In genomic region chr2:230879271-230879882, GRCh38 we compare ENCODE assay signal across 17 cellular contexts. TPM values are rescaled to one million over a fixed set of nuclear protein-coding genes. Genes with fewer than 3 reads are reported as not detected.
DNase-seq lines count a peak whose midpoint lies in the region; TF ChIP-seq lines count a peak whose summit lies in the region.
"Had no signal": no experiment of that assay in that cellular context is flagged by ENCODE, and none has a peak within 500 bp of the region (broad histone marks: within the 10 kb centered on the region; RNA-seq: fewer than 3 reads in every experiment).

No MANE protein-coding gene starts in this region.

- peaks cover 18 to 54% (median 46%) of the 10 kb centered on the region in 6 donors for H3K4me1 ChIP-seq in spleen
- H3K4me1 ChIP-seq: gastroesophageal sphincter, right lobe of liver had no signal

- peaks cover 15% of the 10 kb centered on the region for H3K4me1 Mint-ChIP-seq in activated naive CD4-positive, alpha-beta T cell treated with anti-CD3 and anti-CD28 coated beads, Interleukin-2, amount 50 U/mL, for 24 hours
- peaks cover 29 to 36% of the 10 kb centered on the region in 2 donors for H3K4me1 Mint-ChIP-seq in immature natural killer cell

- DNase-seq in activated naive CD4-positive, alpha-beta T cell treated with Interleukin-2 at 50 U/mL for 16 hours, result no peak
- DNase-seq in NCI-H510A (lab: John Stamatoyannopoulos, UW) (peak; percentile 67), immature natural killer cell (no peak), spleen (peak; percentile 40), SKM-1 (lab: John Stamatoyannopoulos, UW; ENCODE audit: unreplicated experiment) (no peak), NCI-H1694 (lab: John Stamatoyannopoulos, UW) (no peak), hypothalamus (lab: John Stamatoyannopoulos, UW) (no peak)
- DNase-seq: activated T-cell treated with anti-CD3 and anti-CD28 coated beads, Interleukin-2, amount 50 U/mL, for 24 hours; GM23248; kidney glomerular epithelial cell had no signal

- peaks cover 3% of the 10 kb centered on the region for H3K36me3 Mint-ChIP-seq in activated naive CD4-positive, alpha-beta T cell treated with anti-CD3 and anti-CD28 coated beads, Interleukin-2, amount 50 U/mL, for 24 hours
- H3K36me3 Mint-ChIP-seq in immature natural killer cell, result no peaks in the 10 kb centered on the region

- no peaks in the 10 kb centered on the region for H3K9me3 ChIP-seq in spleen
- H3K9me3 ChIP-seq: gastroesophageal sphincter, right lobe of liver had no signal

- 62 to 72% (median 70%) methylated on average over 11 of the region's 11 CpGs for WGBS in spleen, 5 donors

- peak overlapping the region in 1 of 8 donors; percentile 73 for H3K27ac ChIP-seq in spleen
- H3K27ac ChIP-seq: gastroesophageal sphincter, GM23248, right lobe of liver had no signal

- H3K27me3 Mint-ChIP-seq in activated naive CD4-positive, alpha-beta T cell treated with anti-CD3 and anti-CD28 coated beads, Interleukin-2, amount 50 U/mL, for 24 hours, result no peaks in the 10 kb centered on the region
- H3K27me3 Mint-ChIP-seq in immature natural killer cell (ENCODE audit: low read depth in 3 of 3), result peaks cover 26 to 44% (median 38%) of the 10 kb centered on the region in 3 donors
- H3K27me3 Mint-ChIP-seq: activated T-cell treated with anti-CD3 and anti-CD28 coated beads, Interleukin-2, amount 50 U/mL, for 24 hours; stimulated activated naive CD8-positive, alpha-beta T cell treated with anti-CD3 and anti-CD28 coated beads, Interleukin-15, amount 100 ng/mL, for 72 hours had no signal

- TF ChIP-seq CTCF in spleen (IDR thresholded peaks at IDR 0.05 in 8 of 11, conservative IDR thresholded peaks at IDR 0.05 in 3 of 11), result no peak

- H3K27me3 ChIP-seq in spleen (replicated peaks in 1 of 7), result no peaks in the 10 kb centered on the region
- H3K27me3 ChIP-seq: gastroesophageal sphincter, right lobe of liver had no signal

- H3K4me3 Mint-ChIP-seq in activated naive CD4-positive, alpha-beta T cell treated with anti-CD3 and anti-CD28 coated beads, Interleukin-2, amount 50 U/mL, for 24 hours, result no peak overlapping the region
- peak overlapping the region in 1 of 5 donors; percentile 61 for H3K4me3 Mint-ChIP-seq in immature natural killer cell
- H3K4me3 Mint-ChIP-seq: activated T-cell treated with anti-CD3 and anti-CD28 coated beads, Interleukin-2, amount 50 U/mL, for 24 hours; stimulated activated naive CD8-positive, alpha-beta T cell treated with anti-CD3 and anti-CD28 coated beads, Interleukin-15, amount 100 ng/mL, for 72 hours had no signal

- intact Hi-C loops in spleen (cut with DNase I; ENCODE audit: low total_unique reads), result no loop called here

- H3K9me3 Mint-ChIP-seq in activated naive CD4-positive, alpha-beta T cell treated with anti-CD3 and anti-CD28 coated beads, Interleukin-2, amount 50 U/mL, for 24 hours, result no peaks in the 10 kb centered on the region
- no peaks in the 10 kb centered on the region for H3K9me3 Mint-ChIP-seq in immature natural killer cell
- H3K9me3 Mint-ChIP-seq: activated T-cell treated with anti-CD3 and anti-CD28 coated beads, Interleukin-2, amount 50 U/mL, for 24 hours; stimulated activated naive CD8-positive, alpha-beta T cell treated with anti-CD3 and anti-CD28 coated beads, Interleukin-15, amount 100 ng/mL, for 72 hours had no signal

- peaks cover 0 to 54% (median 17%) of the 10 kb centered on the region in 6 donors for H3K36me3 ChIP-seq in spleen
- H3K36me3 ChIP-seq: right lobe of liver had no signal

- no peak overlapping the region for H3K4me3 ChIP-seq in spleen
- H3K4me3 ChIP-seq: gastroesophageal sphincter, GM23248, right lobe of liver had no signal

- peak overlapping the region; percentile 51 for H3K27ac Mint-ChIP-seq in activated naive CD4-positive, alpha-beta T cell treated with anti-CD3 and anti-CD28 coated beads, Interleukin-2, amount 50 U/mL, for 24 hours
- peak overlapping the region in 4 of 6 donors; percentile 53 to 85 (median 79) for H3K27ac Mint-ChIP-seq in immature natural killer cell
- H3K27ac Mint-ChIP-seq: activated T-cell treated with anti-CD3 and anti-CD28 coated beads, Interleukin-2, amount 50 U/mL, for 24 hours; stimulated activated naive CD8-positive, alpha-beta T cell treated with anti-CD3 and anti-CD28 coated beads, Interleukin-15, amount 100 ng/mL, for 72 hours had no signal

- no peak for TF ChIP-seq POLR2A in spleen (IDR thresholded peaks at IDR 0.05)

RNA-seq across cellular contexts. Expression of gene ITM2C, which starts 14.6 kb away (rescaled TPM):
- polyA plus RNA-seq in immature natural killer cell (10 to 100 TPM in 2 of 3 donors, 1 to 10 TPM in 1; 5.3 to 23.7 (median 16.9) TPM), spleen (100 to 1,000 TPM in 2 of 3 donors, 10 to 100 TPM in 1; 97.5 to 148 (median 108) TPM)
- 100 to 1,000 TPM in 2 of 7 donors, 10 to 100 TPM in 5; 58.5 to 150 (median 87.6) TPM for total RNA-seq in spleen

RNA-seq across cellular contexts. Expression of gene GPR55, which starts 45.7 kb away (rescaled TPM):
- not detected for polyA plus RNA-seq in immature natural killer cell
- total RNA-seq in spleen, result 1 to 10 TPM; 2.5 to 6.8 (median 5.2) TPM
- polyA plus RNA-seq in spleen, result 1 to 10 TPM in 2 of 3 donors, under 1 TPM in 1; 0.86 to 2.0 (median 1.7) TPM
- total RNA-seq: astrocyte, Daoy, GM23248 had no signal
- polyA plus RNA-seq: neural cell had no signal

Comparison
In these comparisons a context has a peak if more than half of its experiments do, and no peak if none do; other contexts are left out.
1. DNase-seq: peak in NCI-H510A (single experiment) and spleen (single experiment); none in activated naive CD4-positive, alpha-beta T cell treated with Interleukin-2 at 50 U/mL for 16 hours (single experiment), immature natural killer cell (0 of 3), SKM-1 (single experiment), NCI-H1694 (single experiment) and hypothalamus (0 of 51).